In genomic region chr15:68311859-68312557, GRCh38 we compare ENCODE assay signal across 30 cellular contexts. TPM values are rescaled to one million over a fixed set of nuclear protein-coding genes. Genes with fewer than 3 reads are reported as not detected.
DNase-seq lines count a peak whose midpoint lies in the region; ATAC-seq and TF ChIP-seq lines count a peak whose summit lies in the region.
"Had no signal": no experiment of that assay in that cellular context is flagged by ENCODE, and none has a peak within 500 bp of the region (broad histone marks: within the 10 kb centered on the region; RNA-seq: fewer than 3 reads in every experiment).

No MANE protein-coding gene starts in this region.

- no peak overlapping the region for H3K4me3 Mint-ChIP-seq in osteocyte (ENCODE audit: unreplicated experiment)
- H3K4me3 Mint-ChIP-seq in naive thymus-derived CD4-positive, alpha-beta T cell, result no peak overlapping the region
- H3K4me3 Mint-ChIP-seq: activated naive CD8-positive, alpha-beta T cell; CD4-positive, alpha-beta T cell; HFFc6; IgD-negative memory B cell; memory B cell; naive thymus-derived CD8-positive, alpha-beta T cell; T-helper 2 cell treated with Interferon-gamma antibody and Interleukin-4, amounts not matched to agents 5 μg/mL and 100 μg/mL, for 36 hours had no signal

- no peak overlapping the region for H3K27ac ChIP-seq in naive thymus-derived CD4-positive, alpha-beta T cell (ENCODE audit: low read depth, low read length)
- H3K27ac ChIP-seq: 22Rv1, heart left ventricle, ovary had no signal

- no peaks in the 10 kb centered on the region for H3K27me3 ChIP-seq in naive thymus-derived CD4-positive, alpha-beta T cell (ENCODE audit: control insufficient read depth in 2 of 2, insufficient read depth in 2 of 2, low read length in 2 of 2)
- H3K27me3 ChIP-seq: heart left ventricle, ovary had no signal

- H3K4me3 ChIP-seq in choroid plexus epithelial cell (ENCODE audit: low read depth, low read length), result no peak overlapping the region
- no peak overlapping the region for H3K4me3 ChIP-seq in naive thymus-derived CD4-positive, alpha-beta T cell (ENCODE audit: low read length)
- H3K4me3 ChIP-seq: heart left ventricle, ovary had no signal

- no peak for ATAC-seq in naive thymus-derived CD4-positive, alpha-beta T cell
- ATAC-seq: heart left ventricle; naive thymus-derived CD8-positive, alpha-beta T cell had no signal

- peak; percentile 16 for DNase-seq in activated CD4-positive, CD25-positive, alpha-beta regulatory T cell treated with anti-CD3 and anti-CD28 coated beads, Interleukin-2, amount 50 U/mL, for 72 hours
- no peak for DNase-seq in activated CD4-positive, CD25-positive, alpha-beta regulatory T cell (lab: John Stamatoyannopoulos, UW)
- peak; percentile 4 for DNase-seq in D341Med (ENCODE audit: low spot score)
- peak; percentile 8 for DNase-seq in choroid plexus epithelial cell (ENCODE audit: low read depth)
- peak; percentile 38 for DNase-seq in osteocyte (ENCODE audit: extremely low spot score, unreplicated experiment)
- DNase-seq in middle frontal gyrus (ENCODE audit: extremely low spot score, low spot score), result no peak
- DNase-seq in naive thymus-derived CD4-positive, alpha-beta T cell, result no peak
- no peak for DNase-seq in stimulated activated CD4-positive, alpha-beta T cell treated with anti-CD3 and anti-CD28 coated beads, Interleukin-2, amount 100 ng/mL, for 48 hours
- DNase-seq: activated CD4-positive, alpha-beta T cell treated with anti-CD3 and anti-CD28 coated beads, Interleukin-2, amount 50 U/mL, for 4 hours; cerebellar nuclear complex; effector memory CD4-positive, alpha-beta T cell; erythroblast; HFFc6; left cardiac atrium; NCI-H1105; NCI-H2029 treated with DMSO at 0.1 percent for 48 hours; NCI-H2227 treated with DMSO at 0.1 percent for 48 hours; NCI-H748 treated with DMSO at 0.1 percent for 48 hours; stimulated activated CD4-positive, alpha-beta T cell treated with anti-CD3 and anti-CD28 coated beads, Interleukin-12 subunit alpha, Interleukin-12 subunit beta, amount 100 ng/mL, for 4 hours; stimulated activated CD4-positive, alpha-beta T cell treated with anti-CD3 and anti-CD28 coated beads, Interleukin-4, amount 100 ng/mL, for 4 hours; stimulated activated naive CD4-positive, alpha-beta T cell treated with Interleukin-2 at 50 U/mL for 16 hours had no signal

- peaks cover 93% of the 10 kb centered on the region for H3K4me1 Mint-ChIP-seq in osteocyte (ENCODE audit: unreplicated experiment)
- H3K4me1 Mint-ChIP-seq in naive thymus-derived CD4-positive, alpha-beta T cell, result peaks cover 0 to 7% (median under 1%) of the 10 kb centered on the region in 7 donors

- TF ChIP-seq CTCF in choroid plexus epithelial cell (conservative IDR thresholded peaks at IDR 0.05; ENCODE audit: low read depth, low read length) (no peak), osteocyte (IDR thresholded peaks at IDR 0.05) (no peak)

- peak overlapping the region; percentile 79 for H3K27ac Mint-ChIP-seq in osteocyte (ENCODE audit: unreplicated experiment)
- H3K27ac Mint-ChIP-seq in naive thymus-derived CD4-positive, alpha-beta T cell, result no peak overlapping the region
- H3K27ac Mint-ChIP-seq: activated naive CD8-positive, alpha-beta T cell; CD4-positive, alpha-beta T cell; HFFc6; memory B cell; T-helper 2 cell treated with Interferon-gamma antibody and Interleukin-4, amounts not matched to agents 5 μg/mL and 100 μg/mL, for 36 hours had no signal

- CTCF ChIA-PET in naive thymus-derived CD4-positive, alpha-beta T cell (lab: Charles Lee), result interaction anchor here (0.9 to 1.4 kb wide), 4 partner anchors 16 to 445 kb away, joined by 3 to 4 read pairs (median 3); no protein-coding TSS in a partner anchor

- no peaks in the 10 kb centered on the region for H3K4me1 ChIP-seq in naive thymus-derived CD4-positive, alpha-beta T cell (ENCODE audit: control insufficient read depth in 2 of 2, insufficient read depth in 2 of 2, low read length in 2 of 2)

- H3K9me3 Mint-ChIP-seq in osteocyte (ENCODE audit: unreplicated experiment), result no peaks in the 10 kb centered on the region
- no peaks in the 10 kb centered on the region for H3K9me3 Mint-ChIP-seq in naive thymus-derived CD4-positive, alpha-beta T cell
- H3K9me3 Mint-ChIP-seq: CD4-positive, alpha-beta T cell; HFFc6; IgD-negative memory B cell; memory B cell; naive thymus-derived CD8-positive, alpha-beta T cell; T-helper 2 cell treated with Interferon-gamma antibody and Interleukin-4, amounts not matched to agents 5 μg/mL and 100 μg/mL, for 36 hours had no signal

- H3K36me3 Mint-ChIP-seq in osteocyte (ENCODE audit: unreplicated experiment), result peaks cover 79% of the 10 kb centered on the region
- no peaks in the 10 kb centered on the region for H3K36me3 Mint-ChIP-seq in naive thymus-derived CD4-positive, alpha-beta T cell
- H3K36me3 Mint-ChIP-seq: activated naive CD8-positive, alpha-beta T cell; IgD-negative memory B cell; memory B cell; naive thymus-derived CD8-positive, alpha-beta T cell had no signal

- intact Hi-C loops in naive thymus-derived CD4-positive, alpha-beta T cell (cut with micrococcal nuclease), result no loop called here

- POLR2A ChIA-PET in naive thymus-derived CD4-positive, alpha-beta T cell (lab: Charles Lee), result no interaction called here

- no peaks in the 10 kb centered on the region for H3K27me3 Mint-ChIP-seq in osteocyte (ENCODE audit: unreplicated experiment)
- H3K27me3 Mint-ChIP-seq in naive thymus-derived CD4-positive, alpha-beta T cell, result peaks cover 0 to 11% (median 0%) of the 10 kb centered on the region in 5 donors
- H3K27me3 Mint-ChIP-seq: CD4-positive, alpha-beta T cell had no signal

- H3K36me3 ChIP-seq in naive thymus-derived CD4-positive, alpha-beta T cell (ENCODE audit: control insufficient read depth in 2 of 3, insufficient read depth in 3 of 3, low read length in 3 of 3), result no peaks in the 10 kb centered on the region
- H3K36me3 ChIP-seq: ovary had no signal

- no peaks in the 10 kb centered on the region for H3K9me3 ChIP-seq in naive thymus-derived CD4-positive, alpha-beta T cell (ENCODE audit: control insufficient read depth in 2 of 3, low read length in 3 of 3)
- H3K9me3 ChIP-seq: heart left ventricle, ovary had no signal

RNA-seq across cellular contexts. Expression of gene FEM1B, which starts 34.5 kb away (rescaled TPM):
- total RNA-seq in osteocyte, result 71.1 and 71.5 TPM in 2 replicates
- 10 to 100 TPM; 56.5 to 73.2 (median 62.0) TPM for total RNA-seq in naive thymus-derived CD4-positive, alpha-beta T cell
- 10 to 100 TPM; 12.0 to 12.7 TPM for polyA plus RNA-seq in naive thymus-derived CD4-positive, alpha-beta T cell

Comparison
In these comparisons a context has a peak if more than half of its experiments do, and no peak if none do; other contexts are left out.
1. DNase-seq: peak in activated CD4-positive, CD25-positive, alpha-beta regulatory T cell treated with anti-CD3 and anti-CD28 coated beads, Interleukin-2, amount 50 U/mL, for 72 hours (single experiment), D341Med (single experiment), choroid plexus epithelial cell (single experiment) and osteocyte (single experiment); none in activated CD4-positive, CD25-positive, alpha-beta regulatory T cell (0 of 4), middle frontal gyrus (single experiment), naive thymus-derived CD4-positive, alpha-beta T cell (0 of 9) and stimulated activated CD4-positive, alpha-beta T cell treated with anti-CD3 and anti-CD28 coated beads, Interleukin-2, amount 100 ng/mL, for 48 hours (0 of 2).